Comparison of ENCODE assay signal across 34 cellular contexts in the genomic region with DNA sequence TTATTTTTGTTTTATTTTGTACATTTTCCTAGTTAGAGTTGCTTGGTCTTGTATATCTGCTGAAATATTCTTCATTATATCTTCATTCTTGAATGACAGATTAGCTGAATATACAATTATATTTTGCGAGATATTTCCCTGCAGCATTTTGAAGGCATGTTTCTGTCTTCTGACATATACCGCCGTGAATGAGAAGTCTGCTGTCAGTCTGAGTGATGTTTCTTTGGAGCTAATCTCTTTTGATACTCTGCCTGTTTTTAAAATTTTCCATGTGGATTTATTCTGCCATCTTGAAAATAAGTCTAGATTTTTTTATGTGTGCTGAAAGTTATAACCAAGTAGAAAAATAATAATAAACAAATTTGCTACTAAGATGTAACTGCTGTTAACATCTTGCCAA.
"Had no signal": no experiment of that assay in that cellular context is flagged by ENCODE, and none has a peak within 500 bp of the region (broad histone marks: within the 10 kb centered on the region; RNA-seq: fewer than 3 reads in every experiment).

No MANE protein-coding gene starts in this region.

- DNase-seq: activated effector memory CD4-positive, alpha-beta T cell treated with anti-CD3 and anti-CD28 coated beads, Interleukin-2, amount 50 U/mL, for 16 hours; activated effector memory CD4-positive, alpha-beta T cell treated with Interleukin-2 at 50 U/mL for 16 hours; activated gamma-delta T cell; activated gamma-delta T cell treated with Interleukin-2 at 50 U/mL for 16 hours; activated naive CD4-positive, alpha-beta T cell; activated naive CD4-positive, alpha-beta T cell treated with anti-CD3 and anti-CD28 coated beads for 36 hours; activated naive CD4-positive, alpha-beta T cell treated with anti-CD3 and anti-CD28 coated beads, Interleukin-2, amount 10 ng/mL, durations not matched to agents 7 days and 5 days; activated naive CD4-positive, alpha-beta T cell treated with anti-CD3 and anti-CD28 coated beads, Interleukin-2, amount 50 U/mL, for 16 hours; activated naive CD4-positive, alpha-beta T cell treated with Interleukin-2 at 50 U/mL for 16 hours; activated naive CD8-positive, alpha-beta T cell treated with anti-CD3 and anti-CD28 coated beads for 36 hours; activated naive CD8-positive, alpha-beta T cell treated with anti-CD3 and anti-CD28 coated beads, Interleukin-2, amount 10 ng/mL, durations not matched to agents 7 days and 5 days; activated naive CD8-positive, alpha-beta T cell treated with anti-CD3 and anti-CD28 coated beads, Interleukin-2, amount 50 U/mL, for 24 hours; activated T-cell treated with anti-CD3 and anti-CD28 coated beads for 4 hours; activated T-cell treated with anti-CD3 and anti-CD28 coated beads, Interleukin-2, amount 50 U/mL, for 1 hour; activated T-cell treated with anti-CD3 and anti-CD28 coated beads, Interleukin-2, amount 50 U/mL, for 24 hours; activated T-cell treated with anti-CD3 and anti-CD28 coated beads, Interleukin-2, amount 50 U/mL, for 4 hours; activated T-cell treated with anti-CD3 and anti-CD28 coated beads, Interleukin-2, amount 50 U/mL, for 48 hours; activated T-cell treated with anti-CD3 and anti-CD28 coated beads, Interleukin-2, amount 50 U/mL, for 72 hours; adrenal gland; amniotic stem cell; amygdala; anterior cingulate cortex; aorta; body of pancreas; brain microvascular endothelial cell; caudate nucleus; central memory CD4-positive, alpha-beta T cell; cerebellar nuclear complex had no signal

- FAIRE-seq: bronchial epithelial cell had no signal

- H3K9me3 ChIP-seq: adrenal gland, ascending aorta, body of pancreas, breast epithelium had no signal

- ATAC-seq: activated naive CD4-positive, alpha-beta T cell treated with anti-CD3 and anti-CD28 coated beads, Interleukin-2, amount 50 U/mL, for 72 hours; activated naive CD8-positive, alpha-beta T cell treated with anti-CD3 and anti-CD28 coated beads, Interleukin-2, amount 50 U/mL, for 24 hours; activated T-cell treated with anti-CD3 and anti-CD28 coated beads, Interleukin-2, amount 50 U/mL, for 4 hours; activated T-cell treated with anti-CD3 and anti-CD28 coated beads, Interleukin-2, amount 50 U/mL, for 72 hours; activated T-helper 17 cell treated with anti-CD3 and anti-CD28 coated beads, Interleukin-2, amount 50 U/mL, for 72 hours; body of pancreas had no signal

- H3K4me1 ChIP-seq: adrenal gland, ascending aorta, body of pancreas, breast epithelium had no signal

- H3K4me3 ChIP-seq: adrenal gland, ascending aorta, body of pancreas, breast epithelium, cardiac muscle cell had no signal

- H3K27me3 ChIP-seq: adrenal gland, ascending aorta, body of pancreas, brain microvascular endothelial cell, breast epithelium, cardiac muscle cell had no signal

- H3K36me3 ChIP-seq: adrenal gland, ascending aorta, brain microvascular endothelial cell, breast epithelium, cardiac muscle cell had no signal

- H3K27ac ChIP-seq: adrenal gland, ascending aorta, body of pancreas, brain microvascular endothelial cell, breast epithelium, cardiac muscle cell had no signal
